Comparison of ENCODE assay signal across 8 cellular contexts in the genomic region with DNA sequence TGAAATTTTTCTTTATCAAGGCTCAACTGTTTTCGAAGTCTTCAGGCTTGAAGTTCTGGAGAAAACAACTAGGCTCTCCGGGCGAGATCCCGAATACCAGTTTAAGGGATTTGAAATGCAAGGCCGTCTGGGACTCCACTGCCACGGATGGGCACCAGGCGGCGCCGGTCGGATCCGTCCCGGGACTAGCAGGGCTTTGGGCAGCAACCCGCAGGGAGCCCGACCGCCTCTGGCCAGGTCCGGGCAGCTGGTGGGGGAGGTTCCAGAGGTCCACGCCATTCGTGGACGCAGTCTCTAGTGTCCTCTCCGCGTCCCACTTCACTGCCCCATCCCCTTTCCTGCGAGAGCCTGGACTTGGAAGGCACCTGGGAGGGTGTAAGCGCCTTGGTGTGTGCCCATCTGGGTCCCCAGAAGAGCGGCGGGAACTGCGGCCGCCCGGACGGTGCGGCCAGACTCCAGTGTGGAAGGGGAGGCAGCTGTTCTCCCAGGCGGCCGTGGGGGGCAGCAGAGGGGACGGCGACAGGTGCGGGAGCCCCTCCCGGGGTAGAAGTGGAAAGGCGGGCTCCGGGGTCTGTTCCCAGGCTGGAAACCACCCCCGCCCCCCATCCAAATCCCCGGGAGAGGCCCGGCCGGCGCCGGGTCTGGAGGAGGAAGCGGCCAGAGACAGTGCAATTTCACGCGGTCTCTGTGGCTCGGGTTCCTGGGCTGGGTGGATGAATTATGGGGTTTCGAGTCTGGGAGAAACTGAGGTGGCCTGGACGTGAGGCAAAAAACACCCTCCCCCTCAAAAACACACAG. TPM values are rescaled to one million over a fixed set of nuclear protein-coding genes. Genes with fewer than 3 reads are reported as not detected.
DNase-seq lines count a peak whose midpoint lies in the region; ATAC-seq and TF ChIP-seq lines count a peak whose summit lies in the region.

No MANE protein-coding gene starts in this region.

- peak overlapping the region; percentile 59 for H3K4me3 ChIP-seq in A673 (ENCODE audit: low read depth, low read length, poor library complexity, severe bottlenecking)

- no peaks in the 10 kb centered on the region for H3K9me3 ChIP-seq in A673 (ENCODE audit: low read depth, low read length, poor library complexity, severe bottlenecking)

- CTCF ChIA-PET in A673 (lab: Charles Lee) = interaction anchor here (0.5 to 1.0 kb wide), 5 partner anchors 12 to 340 kb away, joined by 3 to 16 read pairs (median 4); partner anchors contain the start of gene ZC3H10

- no peaks in the 10 kb centered on the region for H3K36me3 ChIP-seq in A673 (ENCODE audit: insufficient read depth, low read length, poor library complexity, severe bottlenecking)

- H3K4me3 Mint-ChIP-seq in natural killer cell = peak overlapping the region; percentile 88

- TF ChIP-seq CTCF in A673 (conservative IDR thresholded peaks at IDR 0.05; ENCODE audit: low read depth, low read length) (peak; percentile 75), natural killer cell (IDR thresholded peaks at IDR 0.05) (peak; percentile 69)

- H3K9me3 Mint-ChIP-seq in natural killer cell = no peaks in the 10 kb centered on the region

- H3K27me3 ChIP-seq in A673 (replicated peaks; ENCODE audit: insufficient read depth, low read depth, low read length, poor library complexity) = no peaks in the 10 kb centered on the region

- BruUV-seq in A673 (replicated peaks; lab: Mats Ljungman, UMichigan) = no TSS peak

- H3K27me3 Mint-ChIP-seq in natural killer cell (ENCODE audit: low read depth in 2 of 2) = peaks cover 7 to 18% of the 10 kb centered on the region in 2 donors

- H3K4me1 ChIP-seq in A673 (ENCODE audit: insufficient read depth, low read length, poor library complexity, severe bottlenecking) = no peaks in the 10 kb centered on the region

- H3K27ac ChIP-seq in A673 (ENCODE audit: low read depth, low read length, poor library complexity, severe bottlenecking) = no peak overlapping the region
- peak overlapping the region; percentile 99 for H3K27ac ChIP-seq in substantia nigra (ENCODE audit: low read depth, low read length, poor library complexity, severe bottlenecking)

- intact Hi-C loops in A673 (cut with micrococcal nuclease; ENCODE audit: unreplicated experiment) = no loop called here
- intact Hi-C loops in natural killer cell (cut with micrococcal nuclease) = no loop called here

- no peaks in the 10 kb centered on the region for H3K36me3 Mint-ChIP-seq in natural killer cell

- DNase-seq in A673 (ENCODE audit: low spot score) (peak; percentile 76), HUDEP-2 (lab: John Stamatoyannopoulos, UW; ENCODE audit: unreplicated experiment in 76 of 76) (peak in 69 of 76 experiments; percentile 3 to 78 (median 60)), RPMI7951 (ENCODE audit: low read depth) (peak; percentile 77), activated gamma-delta T cell treated with Interleukin-2 at 50 U/mL for 16 hours (peak; percentile 56), fibroblast of the conjunctiva (ENCODE audit: low read depth) (peak; percentile 69), natural killer cell (peak; percentile 38), substantia nigra (lab: John Stamatoyannopoulos, UW) (peak in 48 of 49 donors; percentile 42 to 90 (median 78))

- peaks cover 0 to 21% of the 10 kb centered on the region in 2 donors for H3K4me1 Mint-ChIP-seq in natural killer cell

- H3K27ac Mint-ChIP-seq in natural killer cell = peak overlapping the region in 1 of 2 donors; percentile 63

- POLR2A ChIA-PET in A673 (lab: Charles Lee; ENCODE audit: low non-redundant PET) = interaction anchor here (1.1 kb wide), 1 partner anchor 25 kb away, joined by 3 read pairs; the partner anchor contains the start of gene PA2G4

- ATAC-seq in GM18502 (IDR thresholded peaks at IDR 0.05; ENCODE audit: poor library complexity, unreplicated experiment) (peak; percentile 64), natural killer cell (peak; percentile 73 to 76 (median 74))

RNA-seq across cellular contexts. Expression of gene ERBB3, which starts 0.8 kb away (rescaled TPM):
- 0.70 and 2.0 TPM in 2 replicates for total RNA-seq in A673 (2021)
- 3.0 and 5.4 TPM in 2 replicates for total RNA-seq in RPMI7951 (2014; rRNA removed; shearing (Covaris generic))
- total RNA-seq in natural killer cell = under 1 TPM in 2 of 3 donors, not detected in 1; 0.26 to 0.66 TPM

RNA-seq across cellular contexts. Expression of gene PA2G4, which starts 25.2 kb away (rescaled TPM):
- 302 and 327 TPM in 2 replicates for total RNA-seq in A673 (2021)
- total RNA-seq in RPMI7951 (2014; rRNA removed; shearing (Covaris generic)) = 184 and 190 TPM in 2 replicates
- total RNA-seq in natural killer cell = 10 to 100 TPM; 78.5 to 86.4 (median 79.7) TPM

RNA-seq across cellular contexts. Expression of gene RPL41, which starts 37.3 kb away (rescaled TPM):
- 3,332 and 3,475 TPM in 2 replicates for total RNA-seq in A673 (2021)
- 2,792 and 3,380 TPM in 2 replicates for total RNA-seq in RPMI7951 (2014; rRNA removed; shearing (Covaris generic))
- total RNA-seq in natural killer cell = 1,000 to 10,000 TPM; 2,342 to 3,083 (median 3,009) TPM

RNA-seq across cellular contexts. Expression of gene RPS26, which starts 37.4 kb away (rescaled TPM):
- total RNA-seq in A673 (2021) (51.9 and 69.9 TPM in 2 replicates), natural killer cell (10 to 100 TPM; 29.5 to 50.3 (median 35.5) TPM)
- total RNA-seq in RPMI7951 (2014; rRNA removed; shearing (Covaris generic)) = 1,489 and 2,299 TPM in 2 replicates

RNA-seq across cellular contexts. Expression of gene ZC3H10, which starts 38.9 kb away (rescaled TPM):
- 11.8 and 14.4 TPM in 2 replicates for total RNA-seq in A673 (2021)
- 3.1 and 3.3 TPM in 2 replicates for total RNA-seq in RPMI7951 (2014; rRNA removed; shearing (Covaris generic))
- total RNA-seq in natural killer cell = 10 to 100 TPM; 12.0 to 24.3 (median 16.2) TPM
